In genomic region chr18:70431203-70431624, GRCh38 we compare ENCODE assay signal across 15 cellular contexts.
DNase-seq lines count a peak whose midpoint lies in the region; ATAC-seq, FAIRE-seq and TF ChIP-seq lines count a peak whose summit lies in the region.
"Had no signal": no experiment of that assay in that cellular context is flagged by ENCODE, and none has a peak within 500 bp of the region (broad histone marks: within the 10 kb centered on the region; RNA-seq: fewer than 3 reads in every experiment).

No MANE protein-coding gene starts in this region.

- H3K4me1 Mint-ChIP-seq in MCF 10A (ENCODE audit: insufficient read depth, unreplicated experiment) (peaks cover 7% of the 10 kb centered on the region), WTC11 (0 out of 2 replicates have a peak, but pooled peaks cover 5% of the 10 kb centered on the region)

- CTCF ChIA-PET in MCF 10A (lab: Yijun Ruan, JAX) (interaction anchor here (0.9 to 8.1 kb wide), 4 partner anchors 18 to 278 kb away, joined by 3 to 122 read pairs (median 10); no protein-coding TSS in a partner anchor), WTC11 (lab: Charles Lee) (interaction anchor here (0.8 to 1.1 kb wide), 2 partner anchors 20 to 235 kb away, joined by 3 to 4 read pairs; no protein-coding TSS in a partner anchor)

- BruUV-seq in MCF 10A (replicated peaks; lab: Mats Ljungman, UMichigan) = no TSS peak

- H3K27ac ChIP-seq in breast epithelium = no peak overlapping the region
- H3K27ac ChIP-seq in foreskin keratinocyte = no peak overlapping the region
- H3K27ac ChIP-seq: adrenal gland, gastroesophageal sphincter had no signal

- peak; percentile 82 for DNase-seq in MCF 10A (ENCODE audit: unreplicated experiment)
- DNase-seq in breast epithelium (ENCODE audit: low spot score in 2 of 2) = no peak
- DNase-seq in WTC11 (ENCODE audit: low spot score) = no peak
- DNase-seq in foreskin keratinocyte = peak; percentile 35 to 52
- peak; percentile 29 for DNase-seq in urothelium cell line (ENCODE audit: low spot score)
- DNase-seq in activated CD4-positive, CD25-positive, alpha-beta regulatory T cell (lab: John Stamatoyannopoulos, UW) = no peak
- no peak for DNase-seq in AML-193 (lab: John Stamatoyannopoulos, UW)
- DNase-seq: ACHN; activated T-cell treated with anti-CD3 and anti-CD28 coated beads, Interleukin-2, amount 50 U/mL, for 1 hour; adrenal gland; NCI-H1092; OCI-M1; T-helper 1 cell had no signal

- TF ChIP-seq CTCF in MCF 10A (IDR thresholded peaks at IDR 0.05; ENCODE audit: unreplicated experiment) (no peak), breast epithelium (IDR thresholded peaks at IDR 0.05) (no peak), WTC11 (IDR thresholded peaks at IDR 0.05) (no peak), foreskin keratinocyte (conservative IDR thresholded peaks at IDR 0.05) (no peak)

- ATAC-seq in WTC11 (no peak), foreskin keratinocyte (no peak), HG03439 (IDR thresholded peaks at IDR 0.05; ENCODE audit: unreplicated experiment) (no peak)
- ATAC-seq: gastroesophageal sphincter had no signal

- H3K4me1 ChIP-seq in breast epithelium (no peaks in the 10 kb centered on the region), foreskin keratinocyte (no peaks in the 10 kb centered on the region)
- H3K4me1 ChIP-seq: adrenal gland, gastroesophageal sphincter had no signal

- no peaks in the 10 kb centered on the region for H3K9me3 ChIP-seq in breast epithelium
- H3K9me3 ChIP-seq: adrenal gland, gastroesophageal sphincter had no signal

- POLR2A ChIA-PET in MCF 10A (lab: Yijun Ruan, JAX) = interaction anchor here (1.0 to 2.0 kb wide), 4 partner anchors 9 to 226 kb away, joined by 3 to 7 read pairs (median 5); partner anchors contain the start of gene RTTN
- POLR2A ChIA-PET in WTC11 (lab: Charles Lee) = no interaction called here

- intact Hi-C loops in MCF 10A (cut with micrococcal nuclease) = no loop called here
- intact Hi-C loops in breast epithelium (cut with DNase I; ENCODE audit: low total_unique reads) = no loop called here

- H3K27me3 ChIP-seq in breast epithelium (no peaks in the 10 kb centered on the region), foreskin keratinocyte (no peaks in the 10 kb centered on the region)
- H3K27me3 ChIP-seq: adrenal gland, gastroesophageal sphincter had no signal

- H3K36me3 Mint-ChIP-seq in MCF 10A (ENCODE audit: insufficient read depth, unreplicated experiment) (no peaks in the 10 kb centered on the region), WTC11 (no peaks in the 10 kb centered on the region)

- no peak overlapping the region for H3K4me3 ChIP-seq in breast epithelium
- H3K4me3 ChIP-seq: adrenal gland, gastroesophageal sphincter had no signal

- FAIRE-seq in urothelium cell line (lab: Jason Lieb, UNC) = no peak

- H3K9me3 Mint-ChIP-seq in MCF 10A (ENCODE audit: unreplicated experiment) (no peaks in the 10 kb centered on the region), WTC11 (peaks cover 2% of the 10 kb centered on the region; the same call in 1 of the 2 replicates)

- no peaks in the 10 kb centered on the region for H3K36me3 ChIP-seq in breast epithelium
- H3K36me3 ChIP-seq: adrenal gland, gastroesophageal sphincter had no signal

- TF ChIP-seq POLR2A in breast epithelium (IDR thresholded peaks at IDR 0.05) = no peak

- no peak overlapping the region for H3K4me3 Mint-ChIP-seq in MCF 10A (ENCODE audit: unreplicated experiment)
- no peak overlapping the region for H3K4me3 Mint-ChIP-seq in WTC11

- H3K27me3 Mint-ChIP-seq in MCF 10A (ENCODE audit: insufficient read depth, unreplicated experiment) (no peaks in the 10 kb centered on the region), WTC11 (ENCODE audit: low read depth) (no peaks in the 10 kb centered on the region)

- peak overlapping the region; percentile 43 for H3K27ac Mint-ChIP-seq in MCF 10A (ENCODE audit: low read depth, unreplicated experiment)
- no peak overlapping the region for H3K27ac Mint-ChIP-seq in WTC11

TF ChIP-seq in WTC11, 78 proteins besides CTCF, POLR2A, EP300 and RAD21:
- TF ChIP-seq CREM (CRISPR knock-in tag; IDR thresholded peaks at IDR 0.05) = no peak
- no peak for TF ChIP-seq ZBTB21 (CRISPR knock-in tag; IDR thresholded peaks at IDR 0.05; ENCODE audit: borderline replicate concordance)
- peak; percentile 95 for TF ChIP-seq GABPB1 (CRISPR knock-in tag; IDR thresholded peaks at IDR 0.05)
- TF ChIP-seq ATF3 (CRISPR knock-in tag; conservative IDR thresholded peaks at IDR 0.05) = no peak
- no peak for TF ChIP-seq ERG (CRISPR knock-in tag; IDR thresholded peaks at IDR 0.05)

Comparison
In these comparisons a context has a peak if more than half of its experiments do, and no peak if none do; other contexts are left out.
1. DNase-seq: peak in MCF 10A (single experiment), foreskin keratinocyte (2 of 2) and urothelium cell line (single experiment); none in breast epithelium (0 of 2), WTC11 (single experiment), activated CD4-positive, CD25-positive, alpha-beta regulatory T cell (0 of 4) and AML-193 (0 of 2).